1 cellular context compared by ENCODE assay signal in genomic region chr6:139378882-139379341, GRCh38.
TF ChIP-seq lines count a peak whose summit lies in the region.

No MANE protein-coding gene starts in this region.

TF ChIP-seq in A549, 52 proteins besides CTCF, POLR2A, EP300 and RAD21 (continued from another document):
- no peak for TF ChIP-seq HMGXB4 (CRISPR knock-in tag; IDR thresholded peaks at IDR 0.05; ENCODE audit: borderline replicate concordance)
- TF ChIP-seq, protein P1, sequence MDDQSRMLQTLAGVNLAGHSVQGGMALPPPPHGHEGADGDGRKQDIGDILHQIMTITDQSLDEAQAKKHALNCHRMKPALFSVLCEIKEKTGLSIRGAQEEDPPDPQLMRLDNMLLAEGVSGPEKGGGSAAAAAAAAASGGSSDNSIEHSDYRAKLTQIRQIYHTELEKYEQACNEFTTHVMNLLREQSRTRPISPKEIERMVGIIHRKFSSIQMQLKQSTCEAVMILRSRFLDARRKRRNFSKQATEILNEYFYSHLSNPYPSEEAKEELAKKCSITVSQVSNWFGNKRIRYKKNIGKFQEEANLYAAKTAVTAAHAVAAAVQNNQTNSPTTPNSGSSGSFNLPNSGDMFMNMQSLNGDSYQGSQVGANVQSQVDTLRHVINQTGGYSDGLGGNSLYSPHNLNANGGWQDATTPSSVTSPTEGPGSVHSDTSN (IDR thresholded peaks at IDR 0.05) = no peak
- TF ChIP-seq, protein P2, sequence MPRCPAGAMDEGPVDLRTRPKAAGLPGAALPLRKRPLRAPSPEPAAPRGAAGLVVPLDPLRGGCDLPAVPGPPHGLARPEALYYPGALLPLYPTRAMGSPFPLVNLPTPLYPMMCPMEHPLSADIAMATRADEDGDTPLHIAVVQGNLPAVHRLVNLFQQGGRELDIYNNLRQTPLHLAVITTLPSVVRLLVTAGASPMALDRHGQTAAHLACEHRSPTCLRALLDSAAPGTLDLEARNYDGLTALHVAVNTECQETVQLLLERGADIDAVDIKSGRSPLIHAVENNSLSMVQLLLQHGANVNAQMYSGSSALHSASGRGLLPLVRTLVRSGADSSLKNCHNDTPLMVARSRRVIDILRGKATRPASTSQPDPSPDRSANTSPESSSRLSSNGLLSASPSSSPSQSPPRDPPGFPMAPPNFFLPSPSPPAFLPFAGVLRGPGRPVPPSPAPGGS (IDR thresholded peaks at IDR 0.05) = no peak
TF ChIP-seq in A549: peak in this region for 2.
